28 cellular contexts compared by ENCODE assay signal in genomic region chr2:233093721-233094120, GRCh38. TPM values are rescaled to one million over a fixed set of nuclear protein-coding genes. Genes with fewer than 3 reads are reported as not detected.
DNase-seq lines count a peak whose midpoint lies in the region; ATAC-seq, FAIRE-seq and TF ChIP-seq lines count a peak whose summit lies in the region.
"Had no signal": no experiment of that assay in that cellular context is flagged by ENCODE, and none has a peak within 500 bp of the region (broad histone marks: within the 10 kb centered on the region; RNA-seq: fewer than 3 reads in every experiment).

No MANE protein-coding gene starts in this region.

- TF ChIP-seq CTCF in lower lobe of right lung (IDR thresholded peaks at IDR 0.05) = no peak

- peaks cover 18% of the 10 kb centered on the region for H3K4me1 ChIP-seq in lower lobe of right lung
- H3K4me1 ChIP-seq: prostate gland, vagina had no signal

- H3K36me3 ChIP-seq in lower lobe of right lung = no peaks in the 10 kb centered on the region
- H3K36me3 ChIP-seq: brain microvascular endothelial cell, MG63, prostate gland, vagina had no signal

- FAIRE-seq in H54 (lab: Jason Lieb, UNC) = no peak

- peak overlapping the region; percentile 24 to 76 for H3K27ac Mint-ChIP-seq in T-cell
- H3K27ac Mint-ChIP-seq in stimulated activated naive B cell treated with anti-CD40 and anti-IgM and Interleukin-4, amounts not matched to agents 10 μg/mL and 1 μg/mL and 100 μg/mL, for 72 hours = peak overlapping the region; percentile 93
- H3K27ac Mint-ChIP-seq: stimulated activated naive CD8-positive, alpha-beta T cell treated with anti-CD3 and anti-CD28 coated beads, Interleukin-15, amount 100 ng/mL, for 72 hours had no signal

- peak; percentile 4 for DNase-seq in activated T-cell treated with anti-CD3 and anti-CD28 coated beads, Interleukin-2, amount 50 U/mL, for 1 hour
- DNase-seq in activated T-cell treated with anti-CD3 and anti-CD28 coated beads, Interleukin-2, amount 50 U/mL, for 4 hours = no peak
- DNase-seq in T-cell (no peak), lower lobe of right lung (no peak), H54 (ENCODE audit: insufficient read length, low spot score) (no peak)
- DNase-seq in stimulated activated naive B cell treated with anti-CD40 and anti-IgM and Interleukin-4, amounts not matched to agents 10 μg/mL and 1 μg/mL and 100 μg/mL, for 72 hours = no peak
- DNase-seq: activated naive CD4-positive, alpha-beta T cell treated with anti-CD3 and anti-CD28 coated beads, Interleukin-2, amount 50 U/mL, for 16 hours; AML-193; amniotic stem cell; brain microvascular endothelial cell; COR-L47; foreskin fibroblast; GDM1; H7; heart left ventricle; KBM-7; MG63; NCI-H1105 treated with DMSO at 0.1 percent for 48 hours; NCI-H1930; NCI-H226; stimulated activated naive CD8-positive, alpha-beta T cell treated with anti-CD3 and anti-CD28 coated beads, Interleukin-15, amount 100 ng/mL, for 72 hours; T-helper 17 cell had no signal

- H3K36me3 Mint-ChIP-seq in activated T-cell treated with anti-CD3 and anti-CD28 coated beads, Interleukin-2, amount 50 U/mL, for 4 hours (ENCODE audit: insufficient read depth) = peaks cover 25% of the 10 kb centered on the region
- H3K36me3 Mint-ChIP-seq in T-cell = peaks cover 42% of the 10 kb centered on the region
- H3K36me3 Mint-ChIP-seq in stimulated activated naive B cell treated with anti-CD40 and anti-IgM and Interleukin-4, amounts not matched to agents 10 μg/mL and 1 μg/mL and 100 μg/mL, for 72 hours = peaks cover 68 to 82% of the 10 kb centered on the region in 2 donors

- intact Hi-C loops in lower lobe of right lung (cut with DNase I) = no loop called here

- POLR2A ChIA-PET in T-cell (lab: Charles Lee) = interaction anchor here (0.5 to 0.7 kb wide), 3 partner anchors 13 to 899 kb away, joined by 3 to 4 read pairs (median 4); no protein-coding TSS in a partner anchor

- H3K27me3 ChIP-seq in lower lobe of right lung (ENCODE audit: low read depth) = no peaks in the 10 kb centered on the region
- H3K27me3 ChIP-seq: brain microvascular endothelial cell, heart left ventricle, MG63, vagina had no signal

- no peak for TF ChIP-seq POLR2A in H54 (IDR thresholded peaks at IDR 0.05; ENCODE audit: low read depth, low read length)

- H3K9me3 Mint-ChIP-seq in activated T-cell treated with anti-CD3 and anti-CD28 coated beads, Interleukin-2, amount 50 U/mL, for 4 hours = no peaks in the 10 kb centered on the region
- no peaks in the 10 kb centered on the region for H3K9me3 Mint-ChIP-seq in T-cell
- no peaks in the 10 kb centered on the region for H3K9me3 Mint-ChIP-seq in stimulated activated naive B cell treated with anti-CD40 and anti-IgM and Interleukin-4, amounts not matched to agents 10 μg/mL and 1 μg/mL and 100 μg/mL, for 72 hours
- H3K9me3 Mint-ChIP-seq: stimulated activated naive CD8-positive, alpha-beta T cell treated with anti-CD3 and anti-CD28 coated beads, Interleukin-15, amount 100 ng/mL, for 72 hours had no signal

- no peaks in the 10 kb centered on the region for H3K27me3 Mint-ChIP-seq in activated T-cell treated with anti-CD3 and anti-CD28 coated beads, Interleukin-2, amount 50 U/mL, for 4 hours (ENCODE audit: low read depth)
- no peaks in the 10 kb centered on the region for H3K27me3 Mint-ChIP-seq in T-cell
- no peaks in the 10 kb centered on the region for H3K27me3 Mint-ChIP-seq in stimulated activated naive B cell treated with anti-CD40 and anti-IgM and Interleukin-4, amounts not matched to agents 10 μg/mL and 1 μg/mL and 100 μg/mL, for 72 hours
- H3K27me3 Mint-ChIP-seq: stimulated activated naive CD8-positive, alpha-beta T cell treated with anti-CD3 and anti-CD28 coated beads, Interleukin-15, amount 100 ng/mL, for 72 hours; T-helper 17 cell had no signal

- H3K4me1 Mint-ChIP-seq in activated T-cell treated with anti-CD3 and anti-CD28 coated beads, Interleukin-2, amount 50 U/mL, for 4 hours (ENCODE audit: low read depth) = peaks cover 64% of the 10 kb centered on the region
- H3K4me1 Mint-ChIP-seq in T-cell = peaks cover 71 to 78% (median 73%) of the 10 kb centered on the region in 3 donors
- H3K4me1 Mint-ChIP-seq in stimulated activated naive B cell treated with anti-CD40 and anti-IgM and Interleukin-4, amounts not matched to agents 10 μg/mL and 1 μg/mL and 100 μg/mL, for 72 hours = peaks cover 50 to 93% of the 10 kb centered on the region in 2 donors

- H3K9me3 ChIP-seq in lower lobe of right lung = no peaks in the 10 kb centered on the region
- H3K9me3 ChIP-seq: heart left ventricle, MG63, prostate gland, vagina had no signal

- peak overlapping the region; percentile 24 for H3K27ac ChIP-seq in lower lobe of right lung
- H3K27ac ChIP-seq: brain microvascular endothelial cell, prostate gland, SK-N-MC, vagina had no signal

- no peak for ATAC-seq in activated T-cell treated with anti-CD3 and anti-CD28 coated beads, Interleukin-2, amount 50 U/mL, for 4 hours
- ATAC-seq in T-cell (replicated peaks in 1 of 4) = no peak
- no peak for ATAC-seq in lower lobe of right lung
- no peak for ATAC-seq in stimulated activated naive B cell treated with anti-CD40 and anti-IgM and Interleukin-4, amounts not matched to agents 10 μg/mL and 1 μg/mL and 100 μg/mL, for 72 hours (replicated peaks)
- no peak for ATAC-seq in GM21737 (IDR thresholded peaks at IDR 0.05; ENCODE audit: unreplicated experiment)
- ATAC-seq in HG03175 (IDR thresholded peaks at IDR 0.05; ENCODE audit: unreplicated experiment) = no peak
- ATAC-seq: esophagus mucosa; heart left ventricle; stimulated activated naive CD8-positive, alpha-beta T cell treated with anti-CD3 and anti-CD28 coated beads, Interleukin-15, amount 100 ng/mL, for 72 hours; T-helper 17 cell had no signal

- no peak overlapping the region for H3K4me3 Mint-ChIP-seq in activated T-cell treated with anti-CD3 and anti-CD28 coated beads, Interleukin-2, amount 50 U/mL, for 4 hours
- H3K4me3 Mint-ChIP-seq in T-cell = no peak overlapping the region
- H3K4me3 Mint-ChIP-seq in stimulated activated naive B cell treated with anti-CD40 and anti-IgM and Interleukin-4, amounts not matched to agents 10 μg/mL and 1 μg/mL and 100 μg/mL, for 72 hours = no peak overlapping the region
- H3K4me3 Mint-ChIP-seq: stimulated activated naive CD8-positive, alpha-beta T cell treated with anti-CD3 and anti-CD28 coated beads, Interleukin-15, amount 100 ng/mL, for 72 hours; T-helper 17 cell had no signal

- CTCF ChIA-PET in T-cell (lab: Charles Lee) = interaction anchor here in 1 of 2 donors (0.7 kb wide), 1 partner anchor 13 kb away, joined by 3 read pairs; no protein-coding TSS in a partner anchor

- H3K4me3 ChIP-seq in lower lobe of right lung = no peak overlapping the region
- H3K4me3 ChIP-seq: heart left ventricle, MG63, prostate gland, SK-N-MC, vagina had no signal

RNA-seq across cellular contexts. Expression of gene INPP5D, which starts 33.6 kb away (rescaled TPM):
- total RNA-seq in activated T-cell treated with anti-CD3 and anti-CD28 coated beads, Interleukin-2, amount 50 U/mL, for 4 hours = 10 to 100 TPM; 31.2 to 35.5 (median 31.7) TPM
- total RNA-seq in T-cell (100 to 1,000 TPM; 108 to 216 (median 135) TPM), lower lobe of right lung (32.0 TPM)
